Comparison of ENCODE assay signal across 16 cellular contexts in genomic region chr6:25107218-25107617, GRCh38.
A peak's percentile ranks its signal among the peaks of the same experiment; 100 is the strongest.
DNase-seq lines count a peak whose midpoint lies in the region; ATAC-seq lines count a peak whose summit lies in the region.
"Had no signal": no experiment of that assay in that cellular context is flagged by ENCODE, and none has a peak within 500 bp of the region (broad histone marks: within the 10 kb centered on the region; RNA-seq: fewer than 3 reads in every experiment).

No MANE protein-coding gene starts in this region.

- H3K36me3 ChIP-seq in aorta (ENCODE audit: control insufficient read depth in 1 of 2, insufficient read depth in 2 of 2, low read length in 1 of 2), result peaks cover 11 to 16% of the 10 kb centered on the region in 2 donors

- H3K36me3 Mint-ChIP-seq in T-helper 1 cell treated with Interleukin-12 subunit alpha and Interleukin-12 subunit beta and Interleukin-4 antibody, amounts not matched to agents 30 μg/mL and 1 μg/mL, for 36 hours (ENCODE audit: low read depth), result peaks cover 72% of the 10 kb centered on the region

- peak overlapping the region; percentile 11 for H3K27ac Mint-ChIP-seq in T-helper 1 cell treated with Interleukin-12 subunit alpha and Interleukin-12 subunit beta and Interleukin-4 antibody, amounts not matched to agents 30 μg/mL and 1 μg/mL, for 36 hours
- H3K27ac Mint-ChIP-seq: activated CD8-positive, alpha-beta memory T cell treated with anti-CD3 and anti-CD28 coated beads, Interleukin-2, amount 10 ng/mL, durations not matched to agents 7 days and 5 days; activated naive CD8-positive, alpha-beta T cell; GM23338 had no signal

- H3K27me3 Mint-ChIP-seq in T-helper 1 cell treated with Interleukin-12 subunit alpha and Interleukin-12 subunit beta and Interleukin-4 antibody, amounts not matched to agents 30 μg/mL and 1 μg/mL, for 36 hours (ENCODE audit: low read depth), result no peaks in the 10 kb centered on the region
- H3K27me3 Mint-ChIP-seq: activated CD8-positive, alpha-beta memory T cell treated with anti-CD3 and anti-CD28 coated beads, Interleukin-2, amount 10 ng/mL, durations not matched to agents 7 days and 5 days; activated naive CD8-positive, alpha-beta T cell had no signal

- WGBS in aorta, 2 donors, result 71 to 91% methylated on average over 2 of the region's 2 CpGs

- peak; percentile 30 for ATAC-seq in GM19468 (IDR thresholded peaks at IDR 0.05; ENCODE audit: extremely low read depth, unreplicated experiment)
- peak; percentile 70 for ATAC-seq in HG02885 (IDR thresholded peaks at IDR 0.05; ENCODE audit: poor library complexity, unreplicated experiment)
- ATAC-seq in GM18861 (IDR thresholded peaks at IDR 0.05; ENCODE audit: unreplicated experiment), result no peak
- no peak for ATAC-seq in aorta (ENCODE audit: low FRiP score)
- ATAC-seq: activated CD8-positive, alpha-beta memory T cell treated with anti-CD3 and anti-CD28 coated beads, Interleukin-2, amount 10 ng/mL, durations not matched to agents 7 days and 5 days; GM23338; upper lobe of right lung had no signal

- H3K27me3 ChIP-seq in aorta (ENCODE audit: control insufficient read depth in 1 of 2, insufficient read depth in 2 of 2, low read length in 1 of 2), result no peaks in the 10 kb centered on the region
- H3K27me3 ChIP-seq: upper lobe of right lung had no signal

- intact Hi-C loops in aorta (cut with DNase I), result no loop called here

- H3K27ac ChIP-seq in aorta (ENCODE audit: low read depth in 1 of 2, low read length in 2 of 2), result no peak overlapping the region
- H3K27ac ChIP-seq: upper lobe of right lung had no signal

- H3K4me1 Mint-ChIP-seq in T-helper 1 cell treated with Interleukin-12 subunit alpha and Interleukin-12 subunit beta and Interleukin-4 antibody, amounts not matched to agents 30 μg/mL and 1 μg/mL, for 36 hours (ENCODE audit: low read depth), result peaks cover 37% of the 10 kb centered on the region

- H3K9me3 Mint-ChIP-seq in T-helper 1 cell treated with Interleukin-12 subunit alpha and Interleukin-12 subunit beta and Interleukin-4 antibody, amounts not matched to agents 30 μg/mL and 1 μg/mL, for 36 hours, result no peaks in the 10 kb centered on the region
- H3K9me3 Mint-ChIP-seq: GM23338 had no signal

- no peak overlapping the region for H3K4me3 ChIP-seq in aorta (ENCODE audit: low read length in 2 of 2)
- H3K4me3 ChIP-seq: GM23338, upper lobe of right lung had no signal

- H3K4me1 ChIP-seq in aorta (ENCODE audit: control insufficient read depth in 1 of 2, insufficient read depth in 2 of 2, low read length in 2 of 2), result no peaks in the 10 kb centered on the region

- no peak for DNase-seq in T-helper 1 cell
- DNase-seq in SHP77 (lab: John Stamatoyannopoulos, UW), result peak; percentile 20 to 43
- DNase-seq in NCI-H1436 treated with DMSO at 0.1 percent for 48 hours (lab: John Stamatoyannopoulos, UW), result no peak
- no peak for DNase-seq in aorta
- DNase-seq: activated CD8-positive, alpha-beta memory T cell treated with anti-CD3 and anti-CD28 coated beads, Interleukin-2, amount 10 ng/mL, durations not matched to agents 7 days and 5 days; IMR-90; NCI-H1436; NCI-H82; stimulated activated CD4-positive, alpha-beta T cell treated with anti-CD3 and anti-CD28 coated beads, Interleukin-2, amount 100 ng/mL, for 24 hours; upper lobe of right lung had no signal

- H3K4me3 Mint-ChIP-seq in T-helper 1 cell treated with Interleukin-12 subunit alpha and Interleukin-12 subunit beta and Interleukin-4 antibody, amounts not matched to agents 30 μg/mL and 1 μg/mL, for 36 hours, result no peak overlapping the region
- H3K4me3 Mint-ChIP-seq: activated CD8-positive, alpha-beta memory T cell treated with anti-CD3 and anti-CD28 coated beads, Interleukin-2, amount 10 ng/mL, durations not matched to agents 7 days and 5 days; activated naive CD8-positive, alpha-beta T cell; GM23338 had no signal

- no peaks in the 10 kb centered on the region for H3K9me3 ChIP-seq in aorta (ENCODE audit: control insufficient read depth, low read length)
- H3K9me3 ChIP-seq: upper lobe of right lung had no signal

Comparison
In these comparisons a context has a peak if more than half of its experiments do, and no peak if none do; other contexts are left out.
1. DNase-seq: peak in SHP77 (2 of 2); none in T-helper 1 cell (0 of 5), NCI-H1436 treated with DMSO at 0.1 percent for 48 hours (single experiment) and aorta (0 of 2).
2. ATAC-seq: peak in GM19468 (single experiment) and HG02885 (single experiment); none in GM18861 (single experiment) and aorta (single experiment).